ENCODE assay signal across 8 cellular contexts in the genomic region with DNA sequence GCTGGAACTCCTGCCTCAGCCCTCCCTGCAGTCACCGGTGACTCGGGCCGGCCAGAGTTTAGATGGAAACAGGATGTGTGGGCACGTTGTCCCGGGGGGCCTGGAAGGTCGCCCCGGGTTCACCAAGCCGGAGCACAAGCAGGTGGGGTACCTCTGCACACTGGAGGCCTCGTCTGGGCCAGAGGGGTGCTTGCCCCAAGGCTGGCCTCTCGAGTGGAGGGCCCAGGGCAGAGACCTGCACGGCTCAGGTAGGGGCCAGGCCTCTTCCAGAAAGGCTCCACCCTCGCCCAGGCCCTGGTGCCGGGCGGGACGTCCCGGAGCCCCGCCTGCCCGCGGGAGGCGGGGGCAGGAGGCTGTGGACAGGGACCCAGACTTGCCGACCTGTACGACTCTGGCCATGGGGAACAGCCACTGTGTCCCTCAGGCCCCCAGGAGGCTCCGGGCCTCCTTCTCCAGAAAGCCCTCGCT. TPM values are rescaled to one million over a fixed set of nuclear protein-coding genes. Genes with fewer than 3 reads are reported as not detected.
DNase-seq lines count a peak whose midpoint lies in the region; ATAC-seq and TF ChIP-seq lines count a peak whose summit lies in the region.

A gene with protein sequence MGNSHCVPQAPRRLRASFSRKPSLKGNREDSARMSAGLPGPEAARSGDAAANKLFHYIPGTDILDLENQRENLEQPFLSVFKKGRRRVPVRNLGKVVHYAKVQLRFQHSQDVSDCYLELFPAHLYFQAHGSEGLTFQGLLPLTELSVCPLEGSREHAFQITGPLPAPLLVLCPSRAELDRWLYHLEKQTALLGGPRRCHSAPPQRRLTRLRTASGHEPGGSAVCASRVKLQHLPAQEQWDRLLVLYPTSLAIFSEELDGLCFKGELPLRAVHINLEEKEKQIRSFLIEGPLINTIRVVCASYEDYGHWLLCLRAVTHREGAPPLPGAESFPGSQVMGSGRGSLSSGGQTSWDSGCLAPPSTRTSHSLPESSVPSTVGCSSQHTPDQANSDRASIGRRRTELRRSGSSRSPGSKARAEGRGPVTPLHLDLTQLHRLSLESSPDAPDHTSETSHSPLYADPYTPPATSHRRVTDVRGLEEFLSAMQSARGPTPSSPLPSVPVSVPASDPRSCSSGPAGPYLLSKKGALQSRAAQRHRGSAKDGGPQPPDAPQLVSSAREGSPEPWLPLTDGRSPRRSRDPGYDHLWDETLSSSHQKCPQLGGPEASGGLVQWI (plus strand): TSS at position 348 of the 468 bp plus-strand sequence. CDS start 50 bp downstream, at position 398.

- H3K4me3 ChIP-seq in cardiac muscle cell = peak within 1 kb of the TSS; percentile 20
- peak within 1 kb of the TSS; percentile 78 for H3K4me3 ChIP-seq in rectal smooth muscle tissue (ENCODE audit: low read length)

- no peaks in the 10 kb centered on the region for H3K36me3 ChIP-seq in cardiac muscle cell
- H3K36me3 ChIP-seq in rectal smooth muscle tissue (ENCODE audit: control insufficient read depth, insufficient read depth, low read length) = no peaks in the 10 kb centered on the region

- peak; percentile 33 for ATAC-seq in HG03354 (IDR thresholded peaks at IDR 0.05; ENCODE audit: poor library complexity, severe bottlenecking, unreplicated experiment)

- DNase-seq in T-helper 2 cell treated with Interferon-gamma antibody and Interleukin-4, amounts not matched to agents 5 μg/mL and 100 μg/mL, for 36 hours (ENCODE audit: low spot score) = no peak
- DNase-seq in T-helper 2 cell (no peak), cardiac muscle cell (ENCODE audit: low read depth in 1 of 2, low spot score in 1 of 2) (peak in 1 of 2 donors; percentile 33), NCI-H2029 (lab: John Stamatoyannopoulos, UW) (no peak), COR-L47 (lab: John Stamatoyannopoulos, UW) (no peak)
- DNase-seq in activated CD4-positive, alpha-beta T cell treated with anti-CD3 and anti-CD28 coated beads, Interleukin-2, amount 50 U/mL, for 48 hours = peak; percentile 53 to 60

- peaks cover 60% of the 10 kb centered on the region for H3K27me3 ChIP-seq in cardiac muscle cell
- peaks cover 20% of the 10 kb centered on the region for H3K27me3 ChIP-seq in rectal smooth muscle tissue (ENCODE audit: control insufficient read depth, insufficient read depth, low read length)

- peak within 1 kb of the TSS; percentile 83 for H3K4me3 Mint-ChIP-seq in T-helper 2 cell treated with Interferon-gamma antibody and Interleukin-4, amounts not matched to agents 5 μg/mL and 100 μg/mL, for 36 hours

- H3K9me3 ChIP-seq in cardiac muscle cell (ENCODE audit: low read depth) = no peaks in the 10 kb centered on the region

- TF ChIP-seq CTCF in cardiac muscle cell (IDR thresholded peaks at IDR 0.05; ENCODE audit: low read depth, low read length) = no peak

- H3K4me1 Mint-ChIP-seq in T-helper 2 cell treated with Interferon-gamma antibody and Interleukin-4, amounts not matched to agents 5 μg/mL and 100 μg/mL, for 36 hours (ENCODE audit: low read depth) = no peaks in the 10 kb centered on the region

- peak within 1 kb of the TSS; percentile 63 for H3K27ac Mint-ChIP-seq in T-helper 2 cell treated with Interferon-gamma antibody and Interleukin-4, amounts not matched to agents 5 μg/mL and 100 μg/mL, for 36 hours

- no peak within 1 kb of the TSS for H3K27ac ChIP-seq in cardiac muscle cell
- H3K27ac ChIP-seq in rectal smooth muscle tissue (ENCODE audit: low read depth, low read length) = no peak within 1 kb of the TSS

- H3K4me1 ChIP-seq in cardiac muscle cell (ENCODE audit: low read depth) = no peaks in the 10 kb centered on the region
- no peaks in the 10 kb centered on the region for H3K4me1 ChIP-seq in rectal smooth muscle tissue (ENCODE audit: control insufficient read depth, insufficient read depth, low read length)

- H3K9ac ChIP-seq in rectal smooth muscle tissue (ENCODE audit: low read length) = no peak within 1 kb of the TSS

- H3K9me3 Mint-ChIP-seq in T-helper 2 cell treated with Interferon-gamma antibody and Interleukin-4, amounts not matched to agents 5 μg/mL and 100 μg/mL, for 36 hours = no peaks in the 10 kb centered on the region

- peaks cover 3% of the 10 kb centered on the region for H3K27me3 Mint-ChIP-seq in T-helper 2 cell treated with Interferon-gamma antibody and Interleukin-4, amounts not matched to agents 5 μg/mL and 100 μg/mL, for 36 hours (ENCODE audit: low read depth)

- peaks cover 4% of the 10 kb centered on the region for H3K36me3 Mint-ChIP-seq in T-helper 2 cell treated with Interferon-gamma antibody and Interleukin-4, amounts not matched to agents 5 μg/mL and 100 μg/mL, for 36 hours (ENCODE audit: low read depth)

RNA-seq across cellular contexts. Expression of the gene that starts here (rescaled TPM):
- total RNA-seq in cardiac muscle cell = 0.36 TPM in 1 of 2 replicates, not detected in the other
- 0.60 TPM in 2 replicates for polyA plus RNA-seq in cardiac muscle cell

Comparison
In these comparisons a context has a peak if more than half of its experiments do, and no peak if none do; other contexts are left out.
1. DNase-seq: peak in activated CD4-positive, alpha-beta T cell treated with anti-CD3 and anti-CD28 coated beads, Interleukin-2, amount 50 U/mL, for 48 hours (2 of 2); none in T-helper 2 cell treated with Interferon-gamma antibody and Interleukin-4, amounts not matched to agents 5 μg/mL and 100 μg/mL, for 36 hours (single experiment), T-helper 2 cell (0 of 5), NCI-H2029 (single experiment) and COR-L47 (single experiment).